ENCODE assay signal across 1 cellular context in the genomic region with DNA sequence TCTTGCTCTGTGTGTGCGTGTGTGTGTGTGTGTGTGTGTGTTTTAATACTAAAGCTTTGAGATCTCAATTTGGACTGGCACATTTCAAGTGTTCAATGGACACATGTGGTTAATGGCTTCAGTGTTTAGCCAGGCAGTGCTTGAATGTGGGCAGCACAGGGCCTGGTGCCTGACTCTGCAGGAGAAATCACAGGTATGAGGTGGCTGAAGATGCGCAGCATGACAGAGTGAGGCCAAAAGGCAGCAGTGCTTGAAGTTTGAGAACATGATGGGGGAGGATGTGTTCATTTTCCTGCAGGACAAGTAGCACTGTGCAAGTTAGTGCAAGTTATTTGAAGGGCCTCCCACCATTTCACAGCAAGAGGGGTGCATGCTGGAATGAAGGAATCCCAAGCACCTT.
TF ChIP-seq lines count a peak whose summit lies in the region.

No MANE protein-coding gene starts in this region.

TF ChIP-seq in H1, 55 proteins besides CTCF, POLR2A, EP300 and RAD21 (continued from another document):
- TF ChIP-seq, protein P1, sequence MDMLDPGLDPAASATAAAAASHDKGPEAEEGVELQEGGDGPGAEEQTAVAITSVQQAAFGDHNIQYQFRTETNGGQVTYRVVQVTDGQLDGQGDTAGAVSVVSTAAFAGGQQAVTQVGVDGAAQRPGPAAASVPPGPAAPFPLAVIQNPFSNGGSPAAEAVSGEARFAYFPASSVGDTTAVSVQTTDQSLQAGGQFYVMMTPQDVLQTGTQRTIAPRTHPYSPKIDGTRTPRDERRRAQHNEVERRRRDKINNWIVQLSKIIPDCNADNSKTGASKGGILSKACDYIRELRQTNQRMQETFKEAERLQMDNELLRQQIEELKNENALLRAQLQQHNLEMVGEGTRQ (IDR thresholded peaks at IDR 0.05; ENCODE audit: low read length): no peak
- TF ChIP-seq CHD1 (IDR thresholded peaks at IDR 0.05; ENCODE audit: low read depth, low read length): no peak
- TF ChIP-seq POLR2AphosphoS5 (IDR thresholded peaks at IDR 0.05; ENCODE audit: low read depth, low read length): no peak
- TF ChIP-seq, protein P2, sequence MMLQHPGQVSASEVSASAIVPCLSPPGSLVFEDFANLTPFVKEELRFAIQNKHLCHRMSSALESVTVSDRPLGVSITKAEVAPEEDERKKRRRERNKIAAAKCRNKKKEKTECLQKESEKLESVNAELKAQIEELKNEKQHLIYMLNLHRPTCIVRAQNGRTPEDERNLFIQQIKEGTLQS (IDR thresholded peaks at IDR 0.05; ENCODE audit: insufficient read depth, low read depth, low read length): no peak
- no peak for TF ChIP-seq JUND (IDR thresholded peaks at IDR 0.05; ENCODE audit: low read length)
